Comparison of ENCODE assay signal across 22 cellular contexts in the genomic region with DNA sequence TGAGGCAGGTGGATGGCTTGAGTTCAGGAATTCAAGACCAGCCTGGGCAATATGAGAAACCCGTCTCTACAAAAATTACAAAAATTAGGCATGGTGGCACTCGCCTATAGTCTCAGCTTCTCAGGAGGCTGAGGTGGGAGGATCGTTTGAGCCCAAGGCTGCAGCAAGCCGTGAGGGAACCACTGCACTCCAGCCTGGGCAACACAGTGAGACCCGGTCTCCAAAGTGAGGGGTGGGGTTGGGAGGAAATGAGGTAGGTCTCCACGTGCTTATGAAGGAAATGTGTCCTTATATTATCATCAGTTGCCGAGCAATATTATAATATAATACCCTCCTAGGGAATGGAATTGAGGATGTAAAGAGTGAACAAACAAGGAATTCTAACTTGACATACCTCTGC. TPM values are rescaled to one million over a fixed set of nuclear protein-coding genes. Genes with fewer than 3 reads are reported as not detected.
DNase-seq lines count a peak whose midpoint lies in the region; ATAC-seq and TF ChIP-seq lines count a peak whose summit lies in the region.
"Had no signal": no experiment of that assay in that cellular context is flagged by ENCODE, and none has a peak within 500 bp of the region (broad histone marks: within the 10 kb centered on the region; RNA-seq: fewer than 3 reads in every experiment).

No MANE protein-coding gene starts in this region.

- peaks cover 30% of the 10 kb centered on the region for H3K4me1 Mint-ChIP-seq in activated naive CD4-positive, alpha-beta T cell treated with anti-CD3 and anti-CD28 coated beads, Interleukin-2, amount 50 U/mL, for 24 hours
- H3K4me1 Mint-ChIP-seq in T-cell = peaks cover 23 to 36% (median 33%) of the 10 kb centered on the region in 3 donors
- H3K4me1 Mint-ChIP-seq in neural progenitor cell = peaks cover 16% of the 10 kb centered on the region

- H3K4me1 ChIP-seq in mammary epithelial cell (ENCODE audit: insufficient read depth, low read length) (peaks cover 6% of the 10 kb centered on the region), neural progenitor cell (peaks cover 9% of the 10 kb centered on the region)

- in situ Hi-C loops in mammary epithelial cell (cut with MboI; ENCODE audit: low sequenced_read_pairs in 2 of 2) = no loop called here

- CTCF ChIA-PET in T-cell (lab: Charles Lee) (interaction anchor here in 1 of 2 donors (0.7 kb wide), 1 partner anchor 132 kb away, joined by 5 read pairs; no protein-coding TSS in a partner anchor), mammary epithelial cell (lab: Charles Lee; ENCODE audit: low non-redundant PET) (no interaction called here)

- H3K4me2 ChIP-seq in mammary epithelial cell (ENCODE audit: insufficient read depth, low read depth, low read length) (no peak overlapping the region), neural progenitor cell (no peak overlapping the region)
- H3K4me2 ChIP-seq: BLaER1 had no signal

- peaks cover 30% of the 10 kb centered on the region for H3F3A ChIP-seq in neural progenitor cell (ENCODE audit: low read depth)

- no peaks in the 10 kb centered on the region for H3K9me3 Mint-ChIP-seq in activated naive CD4-positive, alpha-beta T cell treated with anti-CD3 and anti-CD28 coated beads, Interleukin-2, amount 50 U/mL, for 24 hours
- no peaks in the 10 kb centered on the region for H3K9me3 Mint-ChIP-seq in T-cell
- H3K9me3 Mint-ChIP-seq in neural progenitor cell = peaks cover 13% of the 10 kb centered on the region
- H3K9me3 Mint-ChIP-seq: H9 had no signal

- H3K79me2 ChIP-seq in mammary epithelial cell (ENCODE audit: insufficient read depth, low read length) = peaks cover 43% of the 10 kb centered on the region
- peaks cover 46% of the 10 kb centered on the region for H3K79me2 ChIP-seq in neural progenitor cell (ENCODE audit: low read depth)

- H3K27me3 ChIP-seq in mammary epithelial cell (ENCODE audit: insufficient read depth, low read length) (no peaks in the 10 kb centered on the region), neural progenitor cell (peaks cover 5% of the 10 kb centered on the region)
- H3K27me3 ChIP-seq: BLaER1, body of pancreas, heart left ventricle, vagina had no signal

- intact Hi-C loops in mammary epithelial cell (cut with micrococcal nuclease) = no loop called here

- POLR2A ChIA-PET in T-cell (lab: Charles Lee) = no interaction called here

- peak overlapping the region; percentile 33 for H3K4me3 Mint-ChIP-seq in activated naive CD4-positive, alpha-beta T cell treated with anti-CD3 and anti-CD28 coated beads, Interleukin-2, amount 50 U/mL, for 24 hours
- peak overlapping the region in 2 of 3 donors; percentile 41 to 91 for H3K4me3 Mint-ChIP-seq in T-cell
- peak overlapping the region; percentile 67 for H3K4me3 Mint-ChIP-seq in neural progenitor cell
- H3K4me3 Mint-ChIP-seq: H9 had no signal

- TF ChIP-seq CTCF in mammary epithelial cell (conservative IDR thresholded peaks at IDR 0.05 in 1 of 2, IDR thresholded peaks at IDR 0.05 in 1 of 2; ENCODE audit: extremely low read depth in 1 of 2, insufficient read depth in 1 of 2, low read depth in 1 of 2, low read length in 2 of 2) (no peak), neural progenitor cell (IDR thresholded peaks at IDR 0.05) (no peak)

- H3K4me3 ChIP-seq in mammary epithelial cell (replicated peaks in 1 of 3; ENCODE audit: insufficient read depth in 1 of 3, low read depth in 2 of 3, low read length in 3 of 3) (no peak overlapping the region), neural progenitor cell (no peak overlapping the region)
- H3K4me3 ChIP-seq: BLaER1, body of pancreas, heart left ventricle, lung, vagina had no signal

- H3K9ac ChIP-seq in mammary epithelial cell (ENCODE audit: insufficient read depth, low read length) (peak overlapping the region; percentile 21), neural progenitor cell (no peak overlapping the region)
- H3K9ac ChIP-seq: BLaER1 had no signal

- H3K27ac ChIP-seq in mammary epithelial cell (ENCODE audit: insufficient read depth, low read depth, low read length) (no peak overlapping the region), neural progenitor cell (no peak overlapping the region)
- H3K27ac ChIP-seq: BLaER1, body of pancreas, heart left ventricle, vagina had no signal

- dilution Hi-C loops in mammary epithelial cell (cut with HindIII; ENCODE audit: low sequenced_read_pairs) = no loop called here

- peaks cover 3% of the 10 kb centered on the region for H3K36me3 Mint-ChIP-seq in activated naive CD4-positive, alpha-beta T cell treated with anti-CD3 and anti-CD28 coated beads, Interleukin-2, amount 50 U/mL, for 24 hours
- H3K36me3 Mint-ChIP-seq in T-cell (peaks cover 4% of the 10 kb centered on the region), neural progenitor cell (peaks cover 3% of the 10 kb centered on the region)

- DNase-seq in activated naive CD4-positive, alpha-beta T cell treated with anti-CD3 and anti-CD28 coated beads, Interleukin-2, amount 50 U/mL, for 16 hours = no peak
- no peak for DNase-seq in T-cell
- no peak for DNase-seq in mammary epithelial cell
- DNase-seq in neural progenitor cell (ENCODE audit: low spot score) = no peak
- no peak for DNase-seq in A172 (ENCODE audit: low spot score)
- DNase-seq: ACHN; activated CD4-positive, alpha-beta T cell treated with anti-CD3 and anti-CD28 coated beads, Interleukin-2, amount 50 U/mL, for 4 hours; body of pancreas; H9; heart left ventricle; NCI-H1092; NCI-H187 treated with DMSO at 0.1 percent for 48 hours; NCI-H69; retina; small intestine; stimulated activated CD4-positive, alpha-beta T cell treated with anti-CD3 and anti-CD28 coated beads, Interleukin-1b, Interleukin-23, amount 100 ng/mL, for 48 hours had no signal

- H4K20me1 ChIP-seq in mammary epithelial cell (ENCODE audit: insufficient read depth, low read length) (no peaks in the 10 kb centered on the region), neural progenitor cell (ENCODE audit: low read depth) (peaks cover 11% of the 10 kb centered on the region)

- H2AFZ ChIP-seq in mammary epithelial cell (ENCODE audit: low read depth, low read length) (no peak overlapping the region), neural progenitor cell (replicated peaks) (no peak overlapping the region)

- H3K36me3 ChIP-seq in mammary epithelial cell (ENCODE audit: insufficient read depth, low read length) (no peaks in the 10 kb centered on the region), neural progenitor cell (no peaks in the 10 kb centered on the region)
- H3K36me3 ChIP-seq: heart left ventricle, vagina had no signal

- H3K9me3 ChIP-seq in mammary epithelial cell (replicated peaks; ENCODE audit: insufficient read depth, low read length) (no peaks in the 10 kb centered on the region), neural progenitor cell (ENCODE audit: low read depth) (no peaks in the 10 kb centered on the region)
- H3K9me3 ChIP-seq: body of pancreas, heart left ventricle, vagina had no signal

- no TSS peak for BruUV-seq in mammary epithelial cell (replicated peaks; lab: Mats Ljungman, UMichigan)

- H3K27me3 Mint-ChIP-seq in activated naive CD4-positive, alpha-beta T cell treated with anti-CD3 and anti-CD28 coated beads, Interleukin-2, amount 50 U/mL, for 24 hours = no peaks in the 10 kb centered on the region
- H3K27me3 Mint-ChIP-seq in T-cell = no peaks in the 10 kb centered on the region
- peaks cover 9% of the 10 kb centered on the region for H3K27me3 Mint-ChIP-seq in neural progenitor cell (ENCODE audit: insufficient read depth, low read depth)

- ATAC-seq in T-cell (replicated peaks in 1 of 4) (no peak), GM21529 (IDR thresholded peaks at IDR 0.05; ENCODE audit: unreplicated experiment) (no peak), HG02571 (IDR thresholded peaks at IDR 0.05; ENCODE audit: unreplicated experiment) (no peak)
- ATAC-seq: body of pancreas, heart left ventricle had no signal

- 76% methylated on average over 7 of the region's 7 CpGs for WGBS in mammary epithelial cell (ENCODE audit: low coverage, missing lambda C conversion rate)

- no peak overlapping the region for H3K27ac Mint-ChIP-seq in activated naive CD4-positive, alpha-beta T cell treated with anti-CD3 and anti-CD28 coated beads, Interleukin-2, amount 50 U/mL, for 24 hours
- H3K27ac Mint-ChIP-seq in T-cell (no peak overlapping the region), neural progenitor cell (no peak overlapping the region)
- H3K27ac Mint-ChIP-seq: H9 had no signal

RNA-seq across cellular contexts. Expression of a gene that starts 2.7 kb away (rescaled TPM):
- total RNA-seq in T-cell = 10 to 100 TPM; 47.0 to 98.9 (median 73.4) TPM
- 10 to 100 TPM; 21.5 to 21.7 TPM for total RNA-seq in mammary epithelial cell
- 14.6 TPM for polyA plus RNA-seq in mammary epithelial cell
- polyA minus RNA-seq in mammary epithelial cell = 5.4 TPM
- 21.5 and 31.5 TPM in 2 replicates for total RNA-seq in neural progenitor cell (ENCODE audit: low replicate concordance)
- total RNA-seq in A172 (2014; rRNA removed; shearing (Covaris generic)) = 70.6 and 84.3 TPM in 2 replicates

RNA-seq across cellular contexts. Expression of a gene that starts 14.4 kb away (rescaled TPM):
- 1 to 10 TPM in 1 of 5 donors, under 1 TPM in 3, not detected in 1; 0.53 to 1.2 (median 0.75) TPM for total RNA-seq in T-cell
- total RNA-seq in mammary epithelial cell = 1 to 10 TPM; 1.2 to 2.0 TPM
- polyA plus RNA-seq in mammary epithelial cell = 0.75 TPM
- not detected for polyA minus RNA-seq in mammary epithelial cell
- 3.8 and 4.7 TPM in 2 replicates for total RNA-seq in neural progenitor cell (ENCODE audit: low replicate concordance)
- 1.4 and 1.6 TPM in 2 replicates for total RNA-seq in A172 (2014; rRNA removed; shearing (Covaris generic))
